ENCODE assay signal across 1 cellular context in the genomic region with DNA sequence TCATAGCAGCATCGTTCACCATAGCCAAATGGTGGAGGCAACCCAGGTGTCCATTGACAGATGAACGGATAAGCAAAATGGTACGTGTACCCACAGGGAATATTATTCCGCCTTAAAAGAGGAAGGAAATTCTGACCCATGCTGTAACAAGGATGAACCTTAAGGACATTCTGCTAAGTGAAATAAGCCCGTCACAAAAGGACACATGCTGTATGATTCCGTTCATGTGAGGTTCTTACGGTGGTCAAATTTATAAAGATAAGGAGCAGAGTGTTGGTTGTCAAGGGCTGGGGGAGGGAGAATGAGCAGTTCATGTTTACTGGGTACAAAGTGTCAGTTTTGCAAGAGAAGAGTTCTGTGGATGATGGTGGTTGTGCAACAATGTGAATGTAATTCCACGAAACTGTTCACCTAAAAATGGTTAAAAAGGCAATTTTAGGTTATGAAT.
TF ChIP-seq lines count a peak whose summit lies in the region.

No MANE protein-coding gene starts in this region.

TF ChIP-seq in liver, 16 proteins besides CTCF, POLR2A, EP300 and RAD21 (continued from another document):
- TF ChIP-seq, protein P1, sequence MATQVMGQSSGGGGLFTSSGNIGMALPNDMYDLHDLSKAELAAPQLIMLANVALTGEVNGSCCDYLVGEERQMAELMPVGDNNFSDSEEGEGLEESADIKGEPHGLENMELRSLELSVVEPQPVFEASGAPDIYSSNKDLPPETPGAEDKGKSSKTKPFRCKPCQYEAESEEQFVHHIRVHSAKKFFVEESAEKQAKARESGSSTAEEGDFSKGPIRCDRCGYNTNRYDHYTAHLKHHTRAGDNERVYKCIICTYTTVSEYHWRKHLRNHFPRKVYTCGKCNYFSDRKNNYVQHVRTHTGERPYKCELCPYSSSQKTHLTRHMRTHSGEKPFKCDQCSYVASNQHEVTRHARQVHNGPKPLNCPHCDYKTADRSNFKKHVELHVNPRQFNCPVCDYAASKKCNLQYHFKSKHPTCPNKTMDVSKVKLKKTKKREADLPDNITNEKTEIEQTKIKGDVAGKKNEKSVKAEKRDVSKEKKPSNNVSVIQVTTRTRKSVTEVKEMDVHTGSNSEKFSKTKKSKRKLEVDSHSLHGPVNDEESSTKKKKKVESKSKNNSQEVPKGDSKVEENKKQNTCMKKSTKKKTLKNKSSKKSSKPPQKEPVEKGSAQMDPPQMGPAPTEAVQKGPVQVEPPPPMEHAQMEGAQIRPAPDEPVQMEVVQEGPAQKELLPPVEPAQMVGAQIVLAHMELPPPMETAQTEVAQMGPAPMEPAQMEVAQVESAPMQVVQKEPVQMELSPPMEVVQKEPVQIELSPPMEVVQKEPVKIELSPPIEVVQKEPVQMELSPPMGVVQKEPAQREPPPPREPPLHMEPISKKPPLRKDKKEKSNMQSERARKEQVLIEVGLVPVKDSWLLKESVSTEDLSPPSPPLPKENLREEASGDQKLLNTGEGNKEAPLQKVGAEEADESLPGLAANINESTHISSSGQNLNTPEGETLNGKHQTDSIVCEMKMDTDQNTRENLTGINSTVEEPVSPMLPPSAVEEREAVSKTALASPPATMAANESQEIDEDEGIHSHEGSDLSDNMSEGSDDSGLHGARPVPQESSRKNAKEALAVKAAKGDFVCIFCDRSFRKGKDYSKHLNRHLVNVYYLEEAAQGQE (IDR thresholded peaks at IDR 0.05) = peak; percentile 67
